13 cellular contexts compared by ENCODE assay signal in the genomic region with DNA sequence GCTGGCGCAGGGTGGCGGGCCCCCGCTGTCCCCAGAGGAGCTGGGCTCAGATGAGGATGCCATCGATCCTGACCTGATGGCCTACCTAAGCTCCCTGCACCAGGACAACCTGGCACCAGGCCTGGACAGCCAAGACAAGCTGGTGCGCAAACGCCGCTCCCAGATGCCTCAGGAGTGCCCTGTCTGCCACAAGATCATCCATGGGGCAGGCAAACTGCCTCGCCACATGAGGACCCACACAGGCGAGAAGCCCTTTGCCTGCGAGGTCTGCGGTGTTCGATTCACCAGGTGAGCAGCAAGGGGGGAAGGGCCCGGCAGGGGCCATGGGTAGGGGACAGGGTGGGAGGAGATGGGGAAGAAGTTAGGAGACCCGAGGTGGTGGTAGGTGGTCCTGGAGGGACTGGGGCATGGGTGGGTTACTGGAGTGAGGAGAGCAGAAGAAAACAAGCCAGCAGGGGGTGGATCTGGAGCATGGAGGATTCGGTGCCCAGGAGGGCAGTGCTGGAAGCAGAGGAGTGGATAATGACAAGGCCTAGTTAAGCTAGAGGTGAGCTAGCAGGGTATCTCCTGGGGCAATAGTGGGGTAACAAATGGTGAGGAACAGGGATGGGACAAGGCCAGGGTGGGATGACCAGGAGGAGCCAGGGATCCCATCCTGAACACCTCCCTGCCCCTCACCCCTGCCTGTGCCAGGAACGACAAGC. TPM values are rescaled to one million over a fixed set of nuclear protein-coding genes. Genes with fewer than 3 reads are reported as not detected.
DNase-seq lines count a peak whose midpoint lies in the region; ATAC-seq and TF ChIP-seq lines count a peak whose summit lies in the region.
"Had no signal": no experiment of that assay in that cellular context is flagged by ENCODE, and none has a peak within 500 bp of the region (broad histone marks: within the 10 kb centered on the region; RNA-seq: fewer than 3 reads in every experiment).

No MANE protein-coding gene starts in this region.

- peaks cover 12% of the 10 kb centered on the region for H3K36me3 ChIP-seq in CD8-positive, alpha-beta memory T cell (ENCODE audit: insufficient read depth, low read length)
- H3K36me3 ChIP-seq in OCI-LY3 (replicated peaks; ENCODE audit: low read depth, low read length): peaks cover 29% of the 10 kb centered on the region
- H3K36me3 ChIP-seq in gastrocnemius medialis: peaks cover 0 to 13% of the 10 kb centered on the region in 2 donors

- no peak overlapping the region for H3K4me2 ChIP-seq in OCI-LY3 (ENCODE audit: low read length)

- H3K9me3 ChIP-seq in CD8-positive, alpha-beta memory T cell (ENCODE audit: low read length): no peaks in the 10 kb centered on the region
- H3K9me3 ChIP-seq in OCI-LY3 (ENCODE audit: insufficient read depth, low read length): no peaks in the 10 kb centered on the region
- H3K9me3 ChIP-seq in gastrocnemius medialis: no peaks in the 10 kb centered on the region

- H3K79me2 ChIP-seq in OCI-LY3 (ENCODE audit: low read length): no peaks in the 10 kb centered on the region

- H3K36me3 Mint-ChIP-seq in CD8-positive, alpha-beta memory T cell: peaks cover 0 to 13% (median 0%) of the 10 kb centered on the region in 3 donors
- H3K36me3 Mint-ChIP-seq in endothelial cell (ENCODE audit: low read depth, unreplicated experiment): peaks cover 9% of the 10 kb centered on the region

- DNase-seq in CD8-positive, alpha-beta memory T cell: no peak
- DNase-seq in endothelial cell (ENCODE audit: low spot score) (no peak), gastrocnemius medialis (peak in 1 of 2 donors; percentile 41), NCI-H510A treated with DMSO at 0.1 percent for 48 hours (lab: John Stamatoyannopoulos, UW) (no peak)
- no peak for DNase-seq in activated CD8-positive, alpha-beta memory T cell treated with anti-CD3 and anti-CD28 coated beads, Interleukin-2, amount 50 U/mL, for 4 hours
- DNase-seq: activated CD8-positive, alpha-beta memory T cell treated with anti-CD3 and anti-CD28 coated beads, Interleukin-2, amount 10 ng/mL, durations not matched to agents 7 days and 5 days; foreskin fibroblast; NCI-H226 had no signal

- in situ Hi-C loops in gastrocnemius medialis (cut with MboI; ENCODE audit: low sequenced_read_pairs in 4 of 4): loop anchor here in 2 of 4 donors (10.0 kb wide), 1 partner anchor 51 kb away; the partner anchor contains the start of gene PYGO2 (in 2 of the 2)

- H3K27me3 ChIP-seq in CD8-positive, alpha-beta memory T cell (ENCODE audit: insufficient read depth, low read length, poor library complexity, severe bottlenecking): no peaks in the 10 kb centered on the region
- no peaks in the 10 kb centered on the region for H3K27me3 ChIP-seq in OCI-LY3 (ENCODE audit: low read depth, low read length)
- H3K27me3 ChIP-seq in gastrocnemius medialis: no peaks in the 10 kb centered on the region
- H3K27me3 ChIP-seq: cardiac muscle cell had no signal

- CTCF ChIA-PET in CD8-positive, alpha-beta memory T cell (lab: Charles Lee): interaction anchor here (0.9 to 16.7 kb wide), 16 partner anchors 8 to 456 kb away, joined by 3 to 207 read pairs (median 22); partner anchors contain the start of genes ADAM15, CKS1B, FLAD1 and LENEP

- no peak for TF ChIP-seq POLR2A in gastrocnemius medialis (IDR thresholded peaks at IDR 0.05)

- H4K20me1 ChIP-seq in OCI-LY3 (ENCODE audit: insufficient read depth, low read length): peaks cover 33% of the 10 kb centered on the region

- intact Hi-C loops in gastrocnemius medialis (cut with DNase I; ENCODE audit: low total_unique reads): loop anchor here (2.0 kb wide), 2 partner anchors 35 to 69 kb away; partner anchors contain the start of gene ADAM15

- H3K27me3 Mint-ChIP-seq in CD8-positive, alpha-beta memory T cell: no peaks in the 10 kb centered on the region
- H3K27me3 Mint-ChIP-seq in endothelial cell (ENCODE audit: unreplicated experiment): peaks cover 15% of the 10 kb centered on the region
- H3K27me3 Mint-ChIP-seq: activated CD8-positive, alpha-beta memory T cell treated with anti-CD3 and anti-CD28 coated beads, Interleukin-2, amount 10 ng/mL, durations not matched to agents 7 days and 5 days had no signal

- H3K4me1 ChIP-seq in CD8-positive, alpha-beta memory T cell (ENCODE audit: insufficient read depth, low read length): peaks cover 79% of the 10 kb centered on the region
- H3K4me1 ChIP-seq in OCI-LY3 (ENCODE audit: low read length) (peaks cover 30% of the 10 kb centered on the region), gastrocnemius medialis (peaks cover 36 to 42% of the 10 kb centered on the region in 2 donors)

- ATAC-seq in gastrocnemius medialis (no peak), HG02885 (IDR thresholded peaks at IDR 0.05; ENCODE audit: poor library complexity, unreplicated experiment) (no peak)
- ATAC-seq: activated CD8-positive, alpha-beta memory T cell treated with anti-CD3 and anti-CD28 coated beads, Interleukin-2, amount 10 ng/mL, durations not matched to agents 7 days and 5 days; left cardiac atrium had no signal

- no peak overlapping the region for H3K4me3 ChIP-seq in CD8-positive, alpha-beta memory T cell (ENCODE audit: low read length)
- H3K4me3 ChIP-seq in OCI-LY3 (ENCODE audit: low read length) (no peak overlapping the region), gastrocnemius medialis (no peak overlapping the region)
- H3K4me3 ChIP-seq: cardiac muscle cell had no signal

- POLR2A ChIA-PET in CD8-positive, alpha-beta memory T cell (lab: Charles Lee): interaction anchor here (1.0 to 1.9 kb wide), 3 partner anchors 11 to 61 kb away, joined by 4 to 6 read pairs (median 5); no protein-coding TSS in a partner anchor

- peak overlapping the region in 6 of 7 donors; percentile 42 to 58 (median 47) for H3K4me3 Mint-ChIP-seq in CD8-positive, alpha-beta memory T cell
- H3K4me3 Mint-ChIP-seq in endothelial cell (ENCODE audit: unreplicated experiment): peak overlapping the region; percentile 11
- H3K4me3 Mint-ChIP-seq: activated CD8-positive, alpha-beta memory T cell treated with anti-CD3 and anti-CD28 coated beads, Interleukin-2, amount 10 ng/mL, durations not matched to agents 7 days and 5 days had no signal

- H2AFZ ChIP-seq in OCI-LY3 (ENCODE audit: low read depth, low read length): no peak overlapping the region

- peaks cover 48 to 67% (median 63%) of the 10 kb centered on the region in 3 donors for H3K4me1 Mint-ChIP-seq in CD8-positive, alpha-beta memory T cell
- H3K4me1 Mint-ChIP-seq in endothelial cell (ENCODE audit: unreplicated experiment): peaks cover 17% of the 10 kb centered on the region

- H3K9me3 Mint-ChIP-seq in CD8-positive, alpha-beta memory T cell: no peaks in the 10 kb centered on the region
- H3K9me3 Mint-ChIP-seq in endothelial cell (ENCODE audit: unreplicated experiment): no peaks in the 10 kb centered on the region

- H3K27ac ChIP-seq in CD8-positive, alpha-beta memory T cell (ENCODE audit: low read depth, low read length): no peak overlapping the region
- peak overlapping the region; percentile 75 for H3K27ac ChIP-seq in OCI-LY3 (ENCODE audit: low read length)
- H3K27ac ChIP-seq in gastrocnemius medialis: peak overlapping the region; percentile 80 to 95 (median 86)
- H3K27ac ChIP-seq: cardiac muscle cell had no signal

- TF ChIP-seq CTCF in OCI-LY3 (IDR thresholded peaks at IDR 0.05; ENCODE audit: low read depth, low read length) (no peak), endothelial cell (IDR thresholded peaks at IDR 0.05; ENCODE audit: unreplicated experiment) (no peak), gastrocnemius medialis (IDR thresholded peaks at IDR 0.05 in 4 of 5, conservative IDR thresholded peaks at IDR 0.05 in 1 of 5) (no peak)

- no peak overlapping the region for H3K9ac ChIP-seq in OCI-LY3 (ENCODE audit: low read length)

- peak overlapping the region; percentile 50 to 89 (median 74) for H3K27ac Mint-ChIP-seq in CD8-positive, alpha-beta memory T cell
- H3K27ac Mint-ChIP-seq in endothelial cell (ENCODE audit: unreplicated experiment): no peak overlapping the region
- H3K27ac Mint-ChIP-seq: activated CD8-positive, alpha-beta memory T cell treated with anti-CD3 and anti-CD28 coated beads, Interleukin-2, amount 10 ng/mL, durations not matched to agents 7 days and 5 days had no signal

RNA-seq across cellular contexts. Expression of gene ZBTB7B, which starts 13.1 kb away (rescaled TPM):
- total RNA-seq in CD8-positive, alpha-beta memory T cell: 10 to 100 TPM; 33.2 to 34.7 TPM
- 3.3 TPM for polyA plus RNA-seq in CD8-positive, alpha-beta memory T cell
- total RNA-seq in endothelial cell (ENCODE audit: unreplicated experiment) (23.3 TPM), gastrocnemius medialis (100 to 1,000 TPM in 1 of 4 donors, 10 to 100 TPM in 3; 61.3 to 100 (median 73.1) TPM)

RNA-seq across cellular contexts. Expression of gene DCST2, which starts 17.9 kb away (rescaled TPM):
- under 1 TPM; 0.09 to 0.16 TPM for total RNA-seq in CD8-positive, alpha-beta memory T cell
- not detected for polyA plus RNA-seq in CD8-positive, alpha-beta memory T cell
- 2.8 TPM for total RNA-seq in endothelial cell (ENCODE audit: unreplicated experiment)
- not detected for total RNA-seq in gastrocnemius medialis
- total RNA-seq: M059J had no signal

RNA-seq across cellular contexts. Expression of gene DCST1, which starts 17.9 kb away (rescaled TPM):
- not detected for total RNA-seq in CD8-positive, alpha-beta memory T cell
- not detected for polyA plus RNA-seq in CD8-positive, alpha-beta memory T cell
- not detected for total RNA-seq in endothelial cell (ENCODE audit: unreplicated experiment)
- total RNA-seq in gastrocnemius medialis: under 1 TPM in 2 of 4 donors, not detected in 2; 0.13 to 0.35 TPM
- total RNA-seq: activated CD8-positive, alpha-beta memory T cell treated with anti-CD3 and anti-CD28 coated beads, Interleukin-2, amount 10 ng/mL, durations not matched to agents 7 days and 5 days; cardiac muscle cell; left cardiac atrium; M059J had no signal

RNA-seq across cellular contexts. Expression of gene LENEP, which starts 22.3 kb away (rescaled TPM):
- under 1 TPM; 0.62 to 0.72 TPM for total RNA-seq in CD8-positive, alpha-beta memory T cell
- polyA plus RNA-seq in CD8-positive, alpha-beta memory T cell: not detected
- total RNA-seq in endothelial cell (ENCODE audit: unreplicated experiment) (0.82 TPM), gastrocnemius medialis (not detected)
- total RNA-seq: cardiac muscle cell, left cardiac atrium, M059J had no signal

RNA-seq across cellular contexts. Expression of gene FLAD1, which starts 32.5 kb away (rescaled TPM):
- 10 to 100 TPM; 73.7 to 76.3 TPM for total RNA-seq in CD8-positive, alpha-beta memory T cell
- 51.2 TPM for polyA plus RNA-seq in CD8-positive, alpha-beta memory T cell
- total RNA-seq in endothelial cell (ENCODE audit: unreplicated experiment): 35.9 TPM
- 10 to 100 TPM; 26.6 to 36.8 (median 31.7) TPM for total RNA-seq in gastrocnemius medialis
